9 cellular contexts compared by ENCODE assay signal in genomic region chr6:7727150-7727950, GRCh38. TPM values are rescaled to one million over a fixed set of nuclear protein-coding genes. Genes with fewer than 3 reads are reported as not detected.
DNase-seq lines count a peak whose midpoint lies in the region; ATAC-seq and TF ChIP-seq lines count a peak whose summit lies in the region.
"Had no signal": no experiment of that assay in that cellular context is flagged by ENCODE, and none has a peak within 500 bp of the region (broad histone marks: within the 10 kb centered on the region; RNA-seq: fewer than 3 reads in every experiment).

No MANE protein-coding gene starts in this region.

- intact Hi-C loops in activated T-helper 1 cell treated with anti-CD3 and anti-CD28 coated beads, Interleukin-12 subunit alpha, Interleukin-12 subunit beta, Interleukin-2, Interleukin-4 antibody, amounts not matched to agents 30 ng/mL and 10 ng/mL and 1 ng/mL, durations not matched to agents 14 hours and 24 hours and 36 hours (cut with micrococcal nuclease): loop anchor here (5.0 to 10.0 kb wide), 5 partner anchors 185 to 1720 kb away; partner anchors contain the start of genes DSP, NRN1, SLC35B3 and SSR1

- no peaks in the 10 kb centered on the region for H3K36me3 ChIP-seq in DOHH2 (ENCODE audit: control insufficient read depth, low read length)
- no peaks in the 10 kb centered on the region for H3K36me3 ChIP-seq in HAP-1 (replicated peaks)
- H3K36me3 ChIP-seq in iPS-18a (ENCODE audit: control insufficient read depth, low read depth, low read length): no peaks in the 10 kb centered on the region

- H3K9ac ChIP-seq in iPS-18a (ENCODE audit: low read length): no peak overlapping the region

- H3K4me3 ChIP-seq in DOHH2 (ENCODE audit: low read length) (no peak overlapping the region), HAP-1 (peak overlapping the region; percentile 21), iPS-18a (ENCODE audit: low read length) (peak overlapping the region; percentile 60)

- H3K4me2 ChIP-seq in DOHH2 (ENCODE audit: low read length): peak overlapping the region; percentile 37

- no peaks in the 10 kb centered on the region for H3F3A ChIP-seq in DOHH2 (ENCODE audit: control insufficient read depth, insufficient read depth)

- no peaks in the 10 kb centered on the region for H4K20me1 ChIP-seq in DOHH2 (ENCODE audit: control insufficient read depth, insufficient read depth, low read depth, low read length)

- DNase-seq in HAP-1 (ENCODE audit: low spot score in 2 of 2): peak in 1 of 2 experiments; percentile 22
- DNase-seq in activated T-helper 1 cell treated with anti-CD3 and anti-CD28 coated beads, Interleukin-12 subunit alpha, Interleukin-12 subunit beta, Interleukin-2, Interleukin-4 antibody, amounts not matched to agents 30 ng/mL and 10 ng/mL and 1 ng/mL, durations not matched to agents 14 hours and 24 hours and 36 hours (ENCODE audit: low spot score): no peak
- DNase-seq in SKM-1 treated with dmso at 0.1 percent for 144 hours (lab: John Stamatoyannopoulos, UW; ENCODE audit: unreplicated experiment): no peak

- H3K4me1 ChIP-seq in DOHH2 (ENCODE audit: control insufficient read depth, low read length) (peaks cover 15% of the 10 kb centered on the region; the same call in 1 of the 2 replicates), HAP-1 (no peaks in the 10 kb centered on the region), iPS-18a (ENCODE audit: control insufficient read depth, low read depth, low read length) (peaks cover 25% of the 10 kb centered on the region)

- H3K27ac Mint-ChIP-seq in activated T-helper 1 cell treated with anti-CD3 and anti-CD28 coated beads, Interleukin-12 subunit alpha, Interleukin-12 subunit beta, Interleukin-2, Interleukin-4 antibody, amounts not matched to agents 30 ng/mL and 10 ng/mL and 1 ng/mL, durations not matched to agents 14 hours and 24 hours and 36 hours: no peak overlapping the region
- H3K27ac Mint-ChIP-seq in stimulated activated naive CD8-positive, alpha-beta T cell treated with anti-CD3 and anti-CD28 coated beads, Interleukin-15, Interleukin-2, amounts not matched to agents 100 ng/mL and 50 ng/mL, for 24 hours: no peak overlapping the region

- in situ Hi-C loops in HAP-1 (cut with MboI; ENCODE audit: low sequenced_read_pairs): loop anchor here (10.0 kb wide), 2 partner anchors 177 to 277 kb away; no protein-coding TSS in a partner anchor

- H3K27me3 Mint-ChIP-seq in activated T-helper 1 cell treated with anti-CD3 and anti-CD28 coated beads, Interleukin-12 subunit alpha, Interleukin-12 subunit beta, Interleukin-2, Interleukin-4 antibody, amounts not matched to agents 30 ng/mL and 10 ng/mL and 1 ng/mL, durations not matched to agents 14 hours and 24 hours and 36 hours (ENCODE audit: insufficient read depth): peaks cover 73% of the 10 kb centered on the region
- peaks cover 75% of the 10 kb centered on the region for H3K27me3 Mint-ChIP-seq in stimulated activated naive CD8-positive, alpha-beta T cell treated with anti-CD3 and anti-CD28 coated beads, Interleukin-15, Interleukin-2, amounts not matched to agents 100 ng/mL and 50 ng/mL, for 24 hours

- H3K9me3 ChIP-seq in DOHH2 (ENCODE audit: control insufficient read depth, insufficient read depth, low read length) (no peaks in the 10 kb centered on the region), HAP-1 (no peaks in the 10 kb centered on the region), iPS-18a (ENCODE audit: control insufficient read depth, low read depth, low read length) (no peaks in the 10 kb centered on the region)

- no peaks in the 10 kb centered on the region for H3K79me2 ChIP-seq in DOHH2 (ENCODE audit: control insufficient read depth, low read length)

- peak overlapping the region; percentile 68 for H3K4me3 Mint-ChIP-seq in activated T-helper 1 cell treated with anti-CD3 and anti-CD28 coated beads, Interleukin-12 subunit alpha, Interleukin-12 subunit beta, Interleukin-2, Interleukin-4 antibody, amounts not matched to agents 30 ng/mL and 10 ng/mL and 1 ng/mL, durations not matched to agents 14 hours and 24 hours and 36 hours
- H3K4me3 Mint-ChIP-seq in stimulated activated naive CD8-positive, alpha-beta T cell treated with anti-CD3 and anti-CD28 coated beads, Interleukin-15, Interleukin-2, amounts not matched to agents 100 ng/mL and 50 ng/mL, for 24 hours: peak overlapping the region; percentile 66

- H3K27me3 ChIP-seq in DOHH2 (ENCODE audit: control insufficient read depth, low read length): peaks cover 83% of the 10 kb centered on the region
- H3K27me3 ChIP-seq in HAP-1 (ENCODE audit: low read depth): peaks cover 49% of the 10 kb centered on the region
- H3K27me3 ChIP-seq in iPS-18a (ENCODE audit: control insufficient read depth, insufficient read depth, low read length): peaks cover 90% of the 10 kb centered on the region

- H3K4me1 Mint-ChIP-seq in activated T-helper 1 cell treated with anti-CD3 and anti-CD28 coated beads, Interleukin-12 subunit alpha, Interleukin-12 subunit beta, Interleukin-2, Interleukin-4 antibody, amounts not matched to agents 30 ng/mL and 10 ng/mL and 1 ng/mL, durations not matched to agents 14 hours and 24 hours and 36 hours (ENCODE audit: low read depth): peaks cover 17% of the 10 kb centered on the region
- peaks cover 12% of the 10 kb centered on the region for H3K4me1 Mint-ChIP-seq in stimulated activated naive CD8-positive, alpha-beta T cell treated with anti-CD3 and anti-CD28 coated beads, Interleukin-15, Interleukin-2, amounts not matched to agents 100 ng/mL and 50 ng/mL, for 24 hours (ENCODE audit: low read depth)

- peaks cover 2% of the 10 kb centered on the region for H3K36me3 Mint-ChIP-seq in activated T-helper 1 cell treated with anti-CD3 and anti-CD28 coated beads, Interleukin-12 subunit alpha, Interleukin-12 subunit beta, Interleukin-2, Interleukin-4 antibody, amounts not matched to agents 30 ng/mL and 10 ng/mL and 1 ng/mL, durations not matched to agents 14 hours and 24 hours and 36 hours (ENCODE audit: low read depth)
- no peaks in the 10 kb centered on the region for H3K36me3 Mint-ChIP-seq in stimulated activated naive CD8-positive, alpha-beta T cell treated with anti-CD3 and anti-CD28 coated beads, Interleukin-15, Interleukin-2, amounts not matched to agents 100 ng/mL and 50 ng/mL, for 24 hours (ENCODE audit: low read depth)

- H3K27ac ChIP-seq in DOHH2 (ENCODE audit: low read depth, low read length) (no peak overlapping the region), iPS-18a (ENCODE audit: low read length) (no peak overlapping the region)

- no peaks in the 10 kb centered on the region for H3K9me2 ChIP-seq in DOHH2 (replicated peaks; ENCODE audit: control insufficient read depth, low read length)

- ATAC-seq in HG02623 (IDR thresholded peaks at IDR 0.05; ENCODE audit: unreplicated experiment): no peak
- ATAC-seq in GM19328 (IDR thresholded peaks at IDR 0.05; ENCODE audit: unreplicated experiment): no peak

- H3K9me3 Mint-ChIP-seq in activated T-helper 1 cell treated with anti-CD3 and anti-CD28 coated beads, Interleukin-12 subunit alpha, Interleukin-12 subunit beta, Interleukin-2, Interleukin-4 antibody, amounts not matched to agents 30 ng/mL and 10 ng/mL and 1 ng/mL, durations not matched to agents 14 hours and 24 hours and 36 hours: no peaks in the 10 kb centered on the region
- no peaks in the 10 kb centered on the region for H3K9me3 Mint-ChIP-seq in stimulated activated naive CD8-positive, alpha-beta T cell treated with anti-CD3 and anti-CD28 coated beads, Interleukin-15, Interleukin-2, amounts not matched to agents 100 ng/mL and 50 ng/mL, for 24 hours

- TF ChIP-seq CTCF in DOHH2 (IDR thresholded peaks at IDR 0.05; ENCODE audit: low read depth, low read length, poor library complexity, severe bottlenecking): no peak

RNA-seq across cellular contexts. Expression of gene BMP6, which starts 1.5 kb away (rescaled TPM):
- total RNA-seq in activated T-helper 1 cell treated with anti-CD3 and anti-CD28 coated beads, Interleukin-12 subunit alpha, Interleukin-12 subunit beta, Interleukin-2, Interleukin-4 antibody, amounts not matched to agents 30 ng/mL and 10 ng/mL and 1 ng/mL, durations not matched to agents 14 hours and 24 hours and 36 hours: 0.86 and 1.1 TPM in 2 replicates
- total RNA-seq: RPMI7951 had no signal
